Comparison of ENCODE assay signal across 9 cellular contexts in genomic region chr6:34243131-34243771, GRCh38. TPM values are rescaled to one million over a fixed set of nuclear protein-coding genes. Genes with fewer than 3 reads are reported as not detected.
DNase-seq lines count a peak whose midpoint lies in the region; ATAC-seq and TF ChIP-seq lines count a peak whose summit lies in the region.
"Had no signal": no experiment of that assay in that cellular context is flagged by ENCODE, and none has a peak within 500 bp of the region (broad histone marks: within the 10 kb centered on the region; RNA-seq: fewer than 3 reads in every experiment).

No MANE protein-coding gene starts in this region.

- peak overlapping the region; percentile 84 for H3K27ac Mint-ChIP-seq in CD4-positive, alpha-beta T cell

- peaks cover 69% of the 10 kb centered on the region for H3K36me3 Mint-ChIP-seq in CD4-positive, alpha-beta T cell (ENCODE audit: low read depth)

- H3K36me3 ChIP-seq in HUES6 (ENCODE audit: control insufficient read depth, insufficient read depth, low read length) (peaks cover 68% of the 10 kb centered on the region), mesodermal cell (ENCODE audit: control insufficient read depth, insufficient read depth, low read length) (peaks cover 68% of the 10 kb centered on the region)

- peak overlapping the region; percentile 50 for H3K27ac ChIP-seq in CD4-positive, alpha-beta T cell (ENCODE audit: low read depth, low read length)
- H3K27ac ChIP-seq in HUES6 (ENCODE audit: low read depth, low read length): peak overlapping the region; percentile 54; the same call in 1 of the 2 replicates
- H3K27ac ChIP-seq in mesodermal cell (ENCODE audit: low read depth, low read length, severe bottlenecking): peak overlapping the region; percentile 98

- CTCF ChIA-PET in CD4-positive, alpha-beta T cell (lab: Charles Lee): interaction anchor here (0.8 to 1.5 kb wide), 4 partner anchors 11 to 172 kb away, joined by 3 to 4 read pairs (median 3); no protein-coding TSS in a partner anchor

- H3K4me1 Mint-ChIP-seq in CD4-positive, alpha-beta T cell (ENCODE audit: low read depth): peaks cover 54% of the 10 kb centered on the region

- no peak for TF ChIP-seq CTCF in CD4-positive, alpha-beta T cell (IDR thresholded peaks at IDR 0.05)

- no peaks in the 10 kb centered on the region for H3K27me3 Mint-ChIP-seq in CD4-positive, alpha-beta T cell

- ATAC-seq in CD4-positive, alpha-beta T cell (ENCODE audit: poor library complexity): no peak
- ATAC-seq in HG02571 (IDR thresholded peaks at IDR 0.05; ENCODE audit: unreplicated experiment) (no peak), GM21447 (IDR thresholded peaks at IDR 0.05; ENCODE audit: unreplicated experiment) (no peak), GM18867 (IDR thresholded peaks at IDR 0.05; ENCODE audit: unreplicated experiment) (no peak)
- ATAC-seq: left lung had no signal

- no peaks in the 10 kb centered on the region for H3K9me3 Mint-ChIP-seq in CD4-positive, alpha-beta T cell

- POLR2A ChIA-PET in CD4-positive, alpha-beta T cell (lab: Charles Lee): no interaction called here

- H3K4me3 ChIP-seq in HUES6 (ENCODE audit: low read depth, low read length) (no peak overlapping the region), mesodermal cell (ENCODE audit: extremely low read depth, insufficient read depth, low read length, poor library complexity, severe bottlenecking) (no peak overlapping the region)
- H3K4me3 ChIP-seq: left lung had no signal

- no peak for DNase-seq in CD4-positive, alpha-beta T cell
- DNase-seq in amniotic epithelial cell (ENCODE audit: low read depth): peak; percentile 41
- no peak for DNase-seq in stimulated activated CD4-positive, alpha-beta T cell treated with anti-CD3 and anti-CD28 coated beads, Interleukin-4, amount 100 ng/mL, for 1 hour

- WGBS in mesodermal cell (ENCODE audit: insufficient coverage in 2 of 2), 2 experiments: 80 to 100% methylated on average over 1 to 3 of the region's 5 CpGs

- H3K9me3 ChIP-seq in CD4-positive, alpha-beta T cell (ENCODE audit: control insufficient read depth, low read length): no peaks in the 10 kb centered on the region
- H3K9me3 ChIP-seq in HUES6 (ENCODE audit: control insufficient read depth, insufficient read depth, low read depth, low read length) (no peaks in the 10 kb centered on the region), mesodermal cell (ENCODE audit: control insufficient read depth, low read length) (no peaks in the 10 kb centered on the region)
- H3K9me3 ChIP-seq: left lung had no signal

- H3K27me3 ChIP-seq in CD4-positive, alpha-beta T cell (ENCODE audit: control insufficient read depth, insufficient read depth, low read length): no peaks in the 10 kb centered on the region
- no peaks in the 10 kb centered on the region for H3K27me3 ChIP-seq in HUES6 (ENCODE audit: control insufficient read depth, insufficient read depth, low read length)
- H3K27me3 ChIP-seq: left lung had no signal

- intact Hi-C loops in CD4-positive, alpha-beta T cell (cut with DNase I, micrococcal nuclease): loop anchor here in 1 of 2 experiments (10.0 kb wide), 1 partner anchor 1398 kb away; the partner anchor contains the start of gene PSMB8

- peak overlapping the region; percentile 32 for H3K9ac ChIP-seq in HUES6 (ENCODE audit: low read length)

- peak overlapping the region; percentile 42 for H3K4me3 Mint-ChIP-seq in CD4-positive, alpha-beta T cell

- H3K4me1 ChIP-seq in HUES6 (ENCODE audit: control insufficient read depth, insufficient read depth, low read length): peaks cover 52% of the 10 kb centered on the region
- peaks cover 60% of the 10 kb centered on the region for H3K4me1 ChIP-seq in mesodermal cell (ENCODE audit: control insufficient read depth, insufficient read depth, low read length, poor library complexity, severe bottlenecking)

RNA-seq across cellular contexts. Expression of gene SMIM29, which starts 5.6 kb away (rescaled TPM):
- 10 to 100 TPM; 22.0 to 23.9 TPM for total RNA-seq in CD4-positive, alpha-beta T cell
- 23.0 TPM for polyA plus RNA-seq in mesodermal cell (2013, experiment 1 of 2)
- 21.6 TPM for polyA plus RNA-seq in mesodermal cell (2013, experiment 2 of 2)

RNA-seq across cellular contexts. Expression of gene HMGA1, which starts 6.6 kb away (rescaled TPM):
- 100 to 1,000 TPM; 102 to 107 TPM for total RNA-seq in CD4-positive, alpha-beta T cell
- polyA plus RNA-seq in mesodermal cell (2013, experiment 1 of 2): 1,202 TPM
- 1,112 TPM for polyA plus RNA-seq in mesodermal cell (2013, experiment 2 of 2)
